21 cellular contexts compared by ENCODE assay signal in the genomic region with DNA sequence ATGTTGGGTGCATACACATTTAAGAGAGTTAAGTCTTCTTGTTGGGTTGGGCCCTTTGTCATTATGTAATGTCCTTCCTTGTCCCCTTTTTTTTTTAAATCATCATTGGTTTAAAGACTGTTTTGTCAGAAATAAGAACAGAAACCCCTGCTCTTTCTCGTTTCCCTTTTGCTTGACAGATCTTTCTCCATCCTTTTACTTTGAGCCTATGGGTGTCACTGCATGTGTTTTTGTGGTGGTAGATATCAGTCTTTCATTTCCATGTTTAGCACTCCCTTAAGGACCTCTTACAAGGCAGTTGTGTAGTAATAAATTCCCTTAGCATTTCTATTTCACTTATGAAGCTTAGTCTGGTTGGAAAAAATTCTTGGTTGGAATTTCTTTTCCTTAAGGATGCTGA. TPM values are rescaled to one million over a fixed set of nuclear protein-coding genes. Genes with fewer than 3 reads are reported as not detected.
A peak's percentile ranks its signal among the peaks of the same experiment; 100 is the strongest.
DNase-seq lines count a peak whose midpoint lies in the region; ATAC-seq and TF ChIP-seq lines count a peak whose summit lies in the region.
"Had no signal": no experiment of that assay in that cellular context is flagged by ENCODE, and none has a peak within 500 bp of the region (broad histone marks: within the 10 kb centered on the region; RNA-seq: fewer than 3 reads in every experiment).

No MANE protein-coding gene starts in this region.

- no peaks in the 10 kb centered on the region for H3K4me1 Mint-ChIP-seq in activated CD4-positive, alpha-beta T cell treated with anti-CD3 and anti-CD28 coated beads, Interleukin-2, amount 10 ng/mL, durations not matched to agents 24 days and 14 days
- peaks cover 14% of the 10 kb centered on the region for H3K4me1 Mint-ChIP-seq in MCF 10A (ENCODE audit: insufficient read depth, unreplicated experiment)
- H3K4me1 Mint-ChIP-seq: IgD-negative memory B cell; stimulated activated memory B cell treated with anti-CD40 and anti-IgM and Interleukin-4, amounts not matched to agents 10 μg/mL and 1 μg/mL and 100 μg/mL, for 72 hours had no signal

- no peaks in the 10 kb centered on the region for H3K9me3 Mint-ChIP-seq in activated CD4-positive, alpha-beta T cell treated with anti-CD3 and anti-CD28 coated beads, Interleukin-2, amount 10 ng/mL, durations not matched to agents 24 days and 14 days
- peaks cover 7% of the 10 kb centered on the region for H3K9me3 Mint-ChIP-seq in MCF 10A (ENCODE audit: unreplicated experiment)
- H3K9me3 Mint-ChIP-seq: stimulated activated memory B cell treated with anti-CD40 and anti-IgM and Interleukin-4, amounts not matched to agents 10 μg/mL and 1 μg/mL and 100 μg/mL, for 72 hours had no signal

- TF ChIP-seq CTCF in MCF 10A (IDR thresholded peaks at IDR 0.05; ENCODE audit: unreplicated experiment): no peak

- POLR2A ChIA-PET in MCF 10A (lab: Yijun Ruan, JAX): no interaction called here

- ATAC-seq in GM18499 (IDR thresholded peaks at IDR 0.05; ENCODE audit: insufficient read depth, unreplicated experiment) (peak; percentile 78), GM19351 (IDR thresholded peaks at IDR 0.05; ENCODE audit: unreplicated experiment) (peak; percentile 94), HG03025 (IDR thresholded peaks at IDR 0.05; ENCODE audit: low FRiP score, unreplicated experiment) (peak; percentile 89), HG03354 (IDR thresholded peaks at IDR 0.05; ENCODE audit: poor library complexity, severe bottlenecking, unreplicated experiment) (no peak)
- ATAC-seq: pancreas; stimulated activated memory B cell treated with anti-CD40 and anti-IgM and Interleukin-4, amounts not matched to agents 10 μg/mL and 1 μg/mL and 100 μg/mL, for 72 hours had no signal

- no TSS peak for BruUV-seq in MCF 10A (replicated peaks; lab: Mats Ljungman, UMichigan)

- no peaks in the 10 kb centered on the region for H3K27me3 Mint-ChIP-seq in activated CD4-positive, alpha-beta T cell treated with anti-CD3 and anti-CD28 coated beads, Interleukin-2, amount 10 ng/mL, durations not matched to agents 24 days and 14 days
- H3K27me3 Mint-ChIP-seq in MCF 10A (ENCODE audit: insufficient read depth, unreplicated experiment): no peaks in the 10 kb centered on the region

- no peak overlapping the region for H3K27ac Mint-ChIP-seq in activated CD4-positive, alpha-beta T cell treated with anti-CD3 and anti-CD28 coated beads, Interleukin-2, amount 10 ng/mL, durations not matched to agents 24 days and 14 days
- H3K27ac Mint-ChIP-seq in MCF 10A (ENCODE audit: low read depth, unreplicated experiment): no peak overlapping the region
- H3K27ac Mint-ChIP-seq: IgD-negative memory B cell; stimulated activated memory B cell treated with anti-CD40 and anti-IgM and Interleukin-4, amounts not matched to agents 10 μg/mL and 1 μg/mL and 100 μg/mL, for 72 hours had no signal

- H3K4me3 Mint-ChIP-seq in activated CD4-positive, alpha-beta T cell treated with anti-CD3 and anti-CD28 coated beads, Interleukin-2, amount 10 ng/mL, durations not matched to agents 24 days and 14 days: no peak overlapping the region
- no peak overlapping the region for H3K4me3 Mint-ChIP-seq in MCF 10A (ENCODE audit: unreplicated experiment)
- H3K4me3 Mint-ChIP-seq: IgD-negative memory B cell; stimulated activated memory B cell treated with anti-CD40 and anti-IgM and Interleukin-4, amounts not matched to agents 10 μg/mL and 1 μg/mL and 100 μg/mL, for 72 hours had no signal

- intact Hi-C loops in activated CD4-positive, alpha-beta T cell treated with anti-CD3 and anti-CD28 coated beads, Interleukin-2, amount 10 ng/mL, durations not matched to agents 24 days and 14 days (cut with micrococcal nuclease): no loop called here
- intact Hi-C loops in MCF 10A (cut with micrococcal nuclease): no loop called here

- DNase-seq in NOMO-1 treated with dmso at 0.1 percent for 144 hours (lab: John Stamatoyannopoulos, UW; ENCODE audit: unreplicated experiment) (peak; percentile 9), NCI-H82 treated with DMSO at 0.1 percent for 48 hours (lab: John Stamatoyannopoulos, UW; ENCODE audit: unreplicated experiment) (no peak), MCF 10A (ENCODE audit: unreplicated experiment) (no peak)
- no peak for DNase-seq in activated CD4-positive, alpha-beta T cell treated with anti-CD3 and anti-CD28 coated beads, Interleukin-2, amount 10 ng/mL, durations not matched to agents 24 days and 14 days
- DNase-seq: ACHN; activated effector memory CD4-positive, alpha-beta T cell treated with anti-CD3 and anti-CD28 coated beads, Interleukin-2, amount 50 U/mL, for 16 hours; cerebellar nuclear complex; COR-L47; DMS79 treated with DMSO at 0.1 percent for 48 hours; GOT3; NCI-H446; NK-92 treated with Interleukin-12 subunit alpha and Interleukin-12 subunit beta, amount 100 ng/mL, for 24 hours; pancreas; stimulated activated CD4-positive, alpha-beta T cell treated with anti-CD3 and anti-CD28 coated beads, Interleukin-4, amount 100 ng/mL, for 1 hour; T-helper 1 cell had no signal

- CTCF ChIA-PET in MCF 10A (lab: Yijun Ruan, JAX): interaction anchor here (0.7 to 0.9 kb wide), 2 partner anchors 75 to 82 kb away, joined by 3 to 6 read pairs; no protein-coding TSS in a partner anchor

- H3K36me3 Mint-ChIP-seq in activated CD4-positive, alpha-beta T cell treated with anti-CD3 and anti-CD28 coated beads, Interleukin-2, amount 10 ng/mL, durations not matched to agents 24 days and 14 days (ENCODE audit: low read depth): no peaks in the 10 kb centered on the region
- no peaks in the 10 kb centered on the region for H3K36me3 Mint-ChIP-seq in MCF 10A (ENCODE audit: insufficient read depth, unreplicated experiment)
- H3K36me3 Mint-ChIP-seq: IgD-negative memory B cell; stimulated activated memory B cell treated with anti-CD40 and anti-IgM and Interleukin-4, amounts not matched to agents 10 μg/mL and 1 μg/mL and 100 μg/mL, for 72 hours had no signal

RNA-seq across cellular contexts. Expression of gene RTN1, which starts 47.4 kb away (rescaled TPM):
- not detected in 2 replicates for total RNA-seq in activated CD4-positive, alpha-beta T cell treated with anti-CD3 and anti-CD28 coated beads, Interleukin-2, amount 10 ng/mL, durations not matched to agents 24 days and 14 days
- 8.4 and 9.8 TPM in 2 replicates for total RNA-seq in MCF 10A (2022)
